13 cellular contexts compared by ENCODE assay signal in genomic region chr10:79105818-79106217, GRCh38.
"Had no signal": no experiment of that assay in that cellular context is flagged by ENCODE, and none has a peak within 500 bp of the region (broad histone marks: within the 10 kb centered on the region; RNA-seq: fewer than 3 reads in every experiment).

No MANE protein-coding gene starts in this region.

- DNase-seq: activated CD4-positive, CD25-positive, alpha-beta regulatory T cell; activated naive CD4-positive, alpha-beta T cell treated with anti-CD3 and anti-CD28 coated beads, Interleukin-2, amount 10 ng/mL, durations not matched to agents 7 days and 5 days; effector memory CD8-positive, alpha-beta T cell; mucosa of descending colon; naive thymus-derived CD8-positive, alpha-beta T cell; stimulated activated CD4-positive, alpha-beta T cell treated with anti-CD3 and anti-CD28 coated beads, Interleukin-2, amount 100 ng/mL, for 24 hours; stimulated activated naive B cell treated with anti-CD40 and anti-IgM and Interleukin-4, amounts not matched to agents 10 μg/mL and 1 μg/mL and 100 μg/mL, for 72 hours; T-helper 17 cell had no signal

- H3K9me3 ChIP-seq: adrenal gland, mucosa of descending colon, neutrophil had no signal

- H3K27ac ChIP-seq: neutrophil had no signal

- H3K4me3 Mint-ChIP-seq: activated naive CD4-positive, alpha-beta T cell treated with anti-CD3 and anti-CD28 coated beads, Interleukin-2, amount 10 ng/mL, durations not matched to agents 7 days and 5 days; dendritic cell treated with granulocyte-macrophage colony-stimulating factor and Interleukin-4, amounts not matched to agents 40 ng/mL and 50 ng/mL, for 4 days; effector memory CD8-positive, alpha-beta T cell; stimulated activated naive B cell treated with anti-CD40 and anti-IgM and Interleukin-4, amounts not matched to agents 10 μg/mL and 1 μg/mL and 100 μg/mL, for 72 hours; T-helper 17 cell had no signal

- H3K27me3 ChIP-seq: adrenal gland, neutrophil had no signal

- ATAC-seq: mucosa of descending colon; naive thymus-derived CD8-positive, alpha-beta T cell; stimulated activated naive B cell treated with anti-CD40 and anti-IgM and Interleukin-4, amounts not matched to agents 10 μg/mL and 1 μg/mL and 100 μg/mL, for 72 hours; T-helper 17 cell had no signal

- H3K4me3 ChIP-seq: adrenal gland, mucosa of descending colon had no signal

- H3K36me3 Mint-ChIP-seq: activated naive CD4-positive, alpha-beta T cell treated with anti-CD3 and anti-CD28 coated beads, Interleukin-2, amount 10 ng/mL, durations not matched to agents 7 days and 5 days; immature natural killer cell; naive thymus-derived CD8-positive, alpha-beta T cell had no signal

- H3K27ac Mint-ChIP-seq: activated naive CD4-positive, alpha-beta T cell treated with anti-CD3 and anti-CD28 coated beads, Interleukin-2, amount 10 ng/mL, durations not matched to agents 7 days and 5 days; activated T-helper 2 cell treated with anti-CD3 and anti-CD28 coated beads, Interferon-gamma antibody, Interleukin-2, Interleukin-4, amounts not matched to agents 10 μg/mL and 5 μg/mL and 100 μg/mL, durations not matched to agents 14 hours and 24 hours and 36 hours; dendritic cell treated with granulocyte-macrophage colony-stimulating factor and Interleukin-4, amounts not matched to agents 40 ng/mL and 50 ng/mL, for 4 days; stimulated activated naive B cell treated with anti-CD40 and anti-IgM and Interleukin-4, amounts not matched to agents 10 μg/mL and 1 μg/mL and 100 μg/mL, for 72 hours; T-helper 17 cell had no signal

- H3K9me3 Mint-ChIP-seq: activated naive CD4-positive, alpha-beta T cell treated with anti-CD3 and anti-CD28 coated beads, Interleukin-2, amount 10 ng/mL, durations not matched to agents 7 days and 5 days; activated T-helper 2 cell treated with anti-CD3 and anti-CD28 coated beads, Interferon-gamma antibody, Interleukin-2, Interleukin-4, amounts not matched to agents 10 μg/mL and 5 μg/mL and 100 μg/mL, durations not matched to agents 14 hours and 24 hours and 36 hours; dendritic cell treated with granulocyte-macrophage colony-stimulating factor and Interleukin-4, amounts not matched to agents 40 ng/mL and 50 ng/mL, for 4 days; effector memory CD8-positive, alpha-beta T cell; immature natural killer cell; naive thymus-derived CD8-positive, alpha-beta T cell; stimulated activated naive B cell treated with anti-CD40 and anti-IgM and Interleukin-4, amounts not matched to agents 10 μg/mL and 1 μg/mL and 100 μg/mL, for 72 hours had no signal

- H3K27me3 Mint-ChIP-seq: effector memory CD8-positive, alpha-beta T cell; naive thymus-derived CD8-positive, alpha-beta T cell; T-helper 17 cell had no signal
